Comparison of ENCODE assay signal across 2 cellular contexts in the genomic region with DNA sequence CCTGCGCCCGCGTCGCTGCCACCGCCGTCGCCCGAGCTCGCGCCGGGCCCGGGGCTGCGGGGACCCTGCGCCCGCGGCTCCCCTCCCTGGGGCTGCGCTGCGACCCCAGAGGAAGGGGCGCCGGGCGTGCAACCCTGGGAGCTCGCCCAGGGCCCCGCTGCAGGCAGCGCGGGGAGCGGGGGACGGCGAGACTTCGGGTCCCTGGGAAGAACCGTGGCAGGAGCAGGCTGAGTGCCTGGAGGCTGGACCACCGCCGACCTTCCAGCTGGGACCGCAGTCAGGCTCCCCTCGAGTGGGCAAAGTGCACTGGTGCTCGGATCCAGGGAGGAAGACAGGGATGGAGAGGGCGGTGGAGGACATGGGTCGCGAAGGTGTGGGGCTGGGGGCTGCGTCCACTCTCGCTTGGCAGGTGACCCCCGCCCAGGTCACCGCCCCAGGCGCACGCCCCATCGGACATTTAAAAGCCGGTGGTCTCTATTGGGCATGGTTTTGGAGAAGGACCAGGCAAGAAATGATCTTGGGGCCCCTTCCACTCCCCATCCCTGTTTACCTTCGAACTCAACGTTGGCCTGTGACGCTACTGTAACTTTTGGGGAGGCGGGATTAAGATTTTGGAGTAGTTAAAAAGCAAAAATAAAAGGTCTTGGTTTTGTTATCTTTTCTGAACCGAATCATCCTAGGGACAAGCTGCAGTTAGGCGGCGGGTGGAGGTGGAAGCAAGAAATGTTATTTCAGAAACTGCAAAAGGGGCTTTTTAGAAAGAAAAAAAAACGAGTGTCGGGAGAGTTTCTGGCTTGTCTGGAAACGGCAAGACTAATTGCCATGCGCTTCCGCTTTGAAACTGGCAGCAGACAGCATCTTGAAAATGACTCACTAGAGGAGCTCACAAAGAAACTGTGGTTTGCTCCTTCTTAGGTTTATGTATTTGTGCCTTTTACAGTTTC.
A peak's percentile ranks its signal among the peaks of the same experiment; 100 is the strongest.
TF ChIP-seq lines count a peak whose summit lies in the region.

No MANE protein-coding gene starts in this region.

TF ChIP-seq in HEK293, 187 proteins besides CTCF, POLR2A, EP300 and RAD21 (continued from another document and continues in another):
- TF ChIP-seq, protein P1, sequence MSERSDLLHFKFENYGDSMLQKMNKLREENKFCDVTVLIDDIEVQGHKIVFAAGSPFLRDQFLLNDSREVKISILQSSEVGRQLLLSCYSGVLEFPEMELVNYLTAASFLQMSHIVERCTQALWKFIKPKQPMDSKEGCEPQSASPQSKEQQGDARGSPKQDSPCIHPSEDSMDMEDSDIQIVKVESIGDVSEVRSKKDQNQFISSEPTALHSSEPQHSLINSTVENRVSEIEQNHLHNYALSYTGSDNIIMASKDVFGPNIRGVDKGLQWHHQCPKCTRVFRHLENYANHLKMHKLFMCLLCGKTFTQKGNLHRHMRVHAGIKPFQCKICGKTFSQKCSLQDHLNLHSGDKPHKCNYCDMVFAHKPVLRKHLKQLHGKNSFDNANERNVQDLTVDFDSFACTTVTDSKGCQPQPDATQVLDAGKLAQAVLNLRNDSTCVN (tag by site-specific recombination; optimal IDR thresholded peaks at IDR 0.05): peak; percentile 68
- TF ChIP-seq SP2 (tag by site-specific recombination; IDR thresholded peaks at IDR 0.05): 0 out of 2 replicates have a peak, but pooled peaks have one; percentile 8
- no peak for TF ChIP-seq ZNF292 (tag by site-specific recombination; IDR thresholded peaks at IDR 0.05; ENCODE audit: borderline replicate concordance, low read depth)
- no peak for TF ChIP-seq ZNF530 (tag by site-specific recombination; IDR thresholded peaks at IDR 0.05; ENCODE audit: low read depth)
- TF ChIP-seq, protein P2, sequence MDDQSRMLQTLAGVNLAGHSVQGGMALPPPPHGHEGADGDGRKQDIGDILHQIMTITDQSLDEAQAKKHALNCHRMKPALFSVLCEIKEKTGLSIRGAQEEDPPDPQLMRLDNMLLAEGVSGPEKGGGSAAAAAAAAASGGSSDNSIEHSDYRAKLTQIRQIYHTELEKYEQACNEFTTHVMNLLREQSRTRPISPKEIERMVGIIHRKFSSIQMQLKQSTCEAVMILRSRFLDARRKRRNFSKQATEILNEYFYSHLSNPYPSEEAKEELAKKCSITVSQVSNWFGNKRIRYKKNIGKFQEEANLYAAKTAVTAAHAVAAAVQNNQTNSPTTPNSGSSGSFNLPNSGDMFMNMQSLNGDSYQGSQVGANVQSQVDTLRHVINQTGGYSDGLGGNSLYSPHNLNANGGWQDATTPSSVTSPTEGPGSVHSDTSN (CRISPR knock-in tag; IDR thresholded peaks at IDR 0.05): 0 out of 2 replicates have a peak, but pooled peaks have one; percentile 45
- TF ChIP-seq SP3 (tag by site-specific recombination; IDR thresholded peaks at IDR 0.05): peak; percentile 27; the same call in 1 of the 2 replicates
- TF ChIP-seq REPIN1 (tag by site-specific recombination; IDR thresholded peaks at IDR 0.05; ENCODE audit: low read depth): no peak
- TF ChIP-seq, protein P3, sequence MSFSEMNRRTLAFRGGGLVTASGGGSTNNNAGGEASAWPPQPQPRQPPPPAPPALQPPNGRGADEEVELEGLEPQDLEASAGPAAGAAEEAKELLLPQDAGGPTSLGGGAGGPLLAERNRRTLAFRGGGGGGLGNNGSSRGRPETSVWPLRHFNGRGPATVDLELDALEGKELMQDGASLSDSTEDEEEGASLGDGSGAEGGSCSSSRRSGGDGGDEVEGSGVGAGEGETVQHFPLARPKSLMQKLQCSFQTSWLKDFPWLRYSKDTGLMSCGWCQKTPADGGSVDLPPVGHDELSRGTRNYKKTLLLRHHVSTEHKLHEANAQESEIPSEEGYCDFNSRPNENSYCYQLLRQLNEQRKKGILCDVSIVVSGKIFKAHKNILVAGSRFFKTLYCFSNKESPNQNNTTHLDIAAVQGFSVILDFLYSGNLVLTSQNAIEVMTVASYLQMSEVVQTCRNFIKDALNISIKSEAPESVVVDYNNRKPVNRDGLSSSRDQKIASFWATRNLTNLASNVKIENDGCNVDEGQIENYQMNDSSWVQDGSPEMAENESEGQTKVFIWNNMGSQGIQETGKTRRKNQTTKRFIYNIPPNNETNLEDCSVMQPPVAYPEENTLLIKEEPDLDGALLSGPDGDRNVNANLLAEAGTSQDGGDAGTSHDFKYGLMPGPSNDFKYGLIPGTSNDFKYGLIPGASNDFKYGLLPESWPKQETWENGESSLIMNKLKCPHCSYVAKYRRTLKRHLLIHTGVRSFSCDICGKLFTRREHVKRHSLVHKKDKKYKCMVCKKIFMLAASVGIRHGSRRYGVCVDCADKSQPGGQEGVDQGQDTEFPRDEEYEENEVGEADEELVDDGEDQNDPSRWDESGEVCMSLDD (tag by site-specific recombination; IDR thresholded peaks at IDR 0.05): peak; percentile 69; the same call in 1 of the 2 replicates
- no peak for TF ChIP-seq ZNF169 (tag by site-specific recombination; IDR thresholded peaks at IDR 0.05)
- TF ChIP-seq BCL11B (tag by site-specific recombination; IDR thresholded peaks at IDR 0.05; ENCODE audit: low read depth): peak; percentile 83; the same call in 1 of the 2 replicates
- peak; percentile 51 for TF ChIP-seq GLIS2 (tag by site-specific recombination; IDR thresholded peaks at IDR 0.05)
- TF ChIP-seq KLF8 (tag by site-specific recombination; IDR thresholded peaks at IDR 0.05): peak; percentile 62; the same call in 1 of the 2 replicates
- 0 out of 2 replicates have a peak, but pooled peaks have one; percentile 28 for TF ChIP-seq BCL11A (tag by site-specific recombination; IDR thresholded peaks at IDR 0.05; ENCODE audit: low read depth)
- TF ChIP-seq ZEB2 (tag by site-specific recombination; IDR thresholded peaks at IDR 0.05): 0 out of 2 replicates have a peak, but pooled peaks have one; percentile 28
- no peak for TF ChIP-seq ZNF223 (tag by site-specific recombination; IDR thresholded peaks at IDR 0.05)
- TF ChIP-seq, protein P4, sequence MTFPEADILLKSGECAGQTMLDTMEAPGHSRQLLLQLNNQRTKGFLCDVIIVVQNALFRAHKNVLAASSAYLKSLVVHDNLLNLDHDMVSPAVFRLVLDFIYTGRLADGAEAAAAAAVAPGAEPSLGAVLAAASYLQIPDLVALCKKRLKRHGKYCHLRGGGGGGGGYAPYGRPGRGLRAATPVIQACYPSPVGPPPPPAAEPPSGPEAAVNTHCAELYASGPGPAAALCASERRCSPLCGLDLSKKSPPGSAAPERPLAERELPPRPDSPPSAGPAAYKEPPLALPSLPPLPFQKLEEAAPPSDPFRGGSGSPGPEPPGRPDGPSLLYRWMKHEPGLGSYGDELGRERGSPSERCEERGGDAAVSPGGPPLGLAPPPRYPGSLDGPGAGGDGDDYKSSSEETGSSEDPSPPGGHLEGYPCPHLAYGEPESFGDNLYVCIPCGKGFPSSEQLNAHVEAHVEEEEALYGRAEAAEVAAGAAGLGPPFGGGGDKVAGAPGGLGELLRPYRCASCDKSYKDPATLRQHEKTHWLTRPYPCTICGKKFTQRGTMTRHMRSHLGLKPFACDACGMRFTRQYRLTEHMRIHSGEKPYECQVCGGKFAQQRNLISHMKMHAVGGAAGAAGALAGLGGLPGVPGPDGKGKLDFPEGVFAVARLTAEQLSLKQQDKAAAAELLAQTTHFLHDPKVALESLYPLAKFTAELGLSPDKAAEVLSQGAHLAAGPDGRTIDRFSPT (tag by site-specific recombination; IDR thresholded peaks at IDR 0.05): no peak

TF ChIP-seq in HepG2, 621 proteins besides CTCF, POLR2A, EP300 and RAD21 (continued from another document and continues in another):
- no peak for TF ChIP-seq ZSCAN21 (CRISPR knock-in tag; IDR thresholded peaks at IDR 0.05; ENCODE audit: borderline replicate concordance)
- TF ChIP-seq, protein P5, sequence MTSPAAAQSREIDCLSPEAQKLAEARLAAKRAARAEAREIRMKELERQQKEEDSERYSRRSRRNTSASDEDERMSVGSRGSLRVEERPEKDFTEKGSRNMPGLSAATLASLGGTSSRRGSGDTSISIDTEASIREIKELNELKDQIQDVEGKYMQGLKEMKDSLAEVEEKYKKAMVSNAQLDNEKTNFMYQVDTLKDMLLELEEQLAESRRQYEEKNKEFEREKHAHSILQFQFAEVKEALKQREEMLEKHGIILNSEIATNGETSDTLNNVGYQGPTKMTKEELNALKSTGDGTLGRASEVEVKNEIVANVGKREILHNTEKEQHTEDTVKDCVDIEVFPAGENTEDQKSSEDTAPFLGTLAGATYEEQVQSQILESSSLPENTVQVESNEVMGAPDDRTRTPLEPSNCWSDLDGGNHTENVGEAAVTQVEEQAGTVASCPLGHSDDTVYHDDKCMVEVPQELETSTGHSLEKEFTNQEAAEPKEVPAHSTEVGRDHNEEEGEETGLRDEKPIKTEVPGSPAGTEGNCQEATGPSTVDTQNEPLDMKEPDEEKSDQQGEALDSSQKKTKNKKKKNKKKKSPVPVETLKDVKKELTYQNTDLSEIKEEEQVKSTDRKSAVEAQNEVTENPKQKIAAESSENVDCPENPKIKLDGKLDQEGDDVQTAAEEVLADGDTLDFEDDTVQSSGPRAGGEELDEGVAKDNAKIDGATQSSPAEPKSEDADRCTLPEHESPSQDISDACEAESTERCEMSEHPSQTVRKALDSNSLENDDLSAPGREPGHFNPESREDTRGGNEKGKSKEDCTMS (CRISPR knock-in tag; conservative IDR thresholded peaks at IDR 0.05): no peak
- TF ChIP-seq SOX6 (IDR thresholded peaks at IDR 0.05): no peak
- no peak for TF ChIP-seq SOX6 (CRISPR knock-in tag; IDR thresholded peaks at IDR 0.05)
- no peak for TF ChIP-seq ESRRA (CRISPR knock-in tag; IDR thresholded peaks at IDR 0.05; ENCODE audit: low read depth)
- no peak for TF ChIP-seq XRCC5 (optimal IDR thresholded peaks at IDR 0.05; ENCODE audit: low read length)
- no peak for TF ChIP-seq MTF2 (CRISPR knock-in tag; IDR thresholded peaks at IDR 0.05; ENCODE audit: borderline replicate concordance)
- TF ChIP-seq, protein P6, sequence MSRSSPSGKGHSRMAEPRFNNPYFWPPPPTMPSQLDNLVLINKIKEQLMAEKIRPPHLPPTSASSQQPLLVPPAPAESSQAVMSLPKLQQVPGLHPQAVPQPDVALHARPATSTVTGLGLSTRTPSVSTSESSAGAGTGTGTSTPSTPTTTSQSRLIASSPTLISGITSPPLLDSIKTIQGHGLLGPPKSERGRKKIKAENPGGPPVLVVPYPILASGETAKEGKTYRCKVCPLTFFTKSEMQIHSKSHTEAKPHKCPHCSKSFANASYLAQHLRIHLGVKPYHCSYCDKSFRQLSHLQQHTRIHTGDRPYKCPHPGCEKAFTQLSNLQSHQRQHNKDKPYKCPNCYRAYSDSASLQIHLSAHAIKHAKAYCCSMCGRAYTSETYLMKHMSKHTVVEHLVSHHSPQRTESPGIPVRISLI (CRISPR knock-in tag; IDR thresholded peaks at IDR 0.05; ENCODE audit: borderline replicate concordance): no peak
- TF ChIP-seq ZNF143 (CRISPR knock-in tag; IDR thresholded peaks at IDR 0.05): no peak
- TF ChIP-seq HNRNPL (IDR thresholded peaks at IDR 0.05; ENCODE audit: low read depth, low read length): no peak
- no peak for TF ChIP-seq SIX1 (CRISPR knock-in tag; IDR thresholded peaks at IDR 0.05; ENCODE audit: borderline replicate concordance)
- TF ChIP-seq PRMT3 (CRISPR knock-in tag; IDR thresholded peaks at IDR 0.05; ENCODE audit: borderline replicate concordance, low read depth): no peak
- no peak for TF ChIP-seq ZNF792 (CRISPR knock-in tag; IDR thresholded peaks at IDR 0.05)
- no peak for TF ChIP-seq ZNF44 (CRISPR knock-in tag; IDR thresholded peaks at IDR 0.05)
- no peak for TF ChIP-seq SMARCC2 (IDR thresholded peaks at IDR 0.05)
- no peak for TF ChIP-seq CBX2 (IDR thresholded peaks at IDR 0.05; ENCODE audit: low read depth, low read length)
- TF ChIP-seq CBX2 (CRISPR knock-in tag; IDR thresholded peaks at IDR 0.05; ENCODE audit: low read depth): no peak
- TF ChIP-seq ZNF672 (CRISPR knock-in tag; IDR thresholded peaks at IDR 0.05): no peak
- TF ChIP-seq DMAP1 (CRISPR knock-in tag; IDR thresholded peaks at IDR 0.05): no peak
- TF ChIP-seq, protein P7, sequence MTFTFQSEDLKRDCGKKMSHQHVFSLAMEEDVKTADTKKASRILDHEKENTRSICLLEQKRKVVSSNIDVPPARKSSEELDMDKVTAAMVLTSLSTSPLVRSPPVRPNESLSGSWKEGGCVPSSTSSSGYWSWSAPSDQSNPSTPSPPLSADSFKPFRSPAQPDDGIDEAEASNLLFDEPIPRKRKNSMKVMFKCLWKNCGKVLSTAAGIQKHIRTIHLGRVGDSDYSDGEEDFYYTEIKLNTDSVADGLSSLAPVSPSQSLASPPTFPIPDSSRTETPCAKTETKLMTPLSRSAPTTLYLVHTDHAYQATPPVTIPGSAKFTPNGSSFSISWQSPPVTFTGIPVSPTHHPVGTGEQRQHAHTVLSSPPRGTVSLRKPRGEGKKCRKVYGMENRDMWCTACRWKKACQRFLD (CRISPR knock-in tag; IDR thresholded peaks at IDR 0.05; ENCODE audit: borderline replicate concordance): no peak
- TF ChIP-seq TSC22D2 (CRISPR knock-in tag; IDR thresholded peaks at IDR 0.05; ENCODE audit: borderline replicate concordance): no peak
